In the genomic region with DNA sequence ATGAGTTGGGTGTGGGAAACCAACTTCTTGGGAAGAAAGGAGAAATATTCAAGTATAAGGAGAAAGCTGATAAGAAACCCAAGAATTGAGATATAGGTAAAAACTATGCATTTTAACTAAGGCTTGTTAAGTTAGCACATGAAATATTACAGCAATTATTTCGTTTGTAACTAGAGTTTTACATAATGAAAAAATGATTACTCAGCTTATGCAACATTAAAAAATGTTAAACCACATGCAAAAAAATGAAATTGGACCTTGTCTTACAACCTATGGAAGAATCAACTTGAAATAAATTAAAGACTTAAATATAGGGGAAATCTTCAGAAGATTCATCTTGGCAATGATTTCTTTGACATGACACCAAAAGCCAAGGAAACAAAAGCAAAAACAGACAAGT, we compare ENCODE assay signal across 34 cellular contexts.
"Had no signal": no experiment of that assay in that cellular context is flagged by ENCODE, and none has a peak within 500 bp of the region (broad histone marks: within the 10 kb centered on the region; RNA-seq: fewer than 3 reads in every experiment).

No MANE protein-coding gene starts in this region.

- H3K27me3 ChIP-seq: MG63 had no signal

- H3K36me3 ChIP-seq: MG63 had no signal

- H3K9me3 ChIP-seq: MG63 had no signal

- H3K4me3 ChIP-seq: MG63 had no signal

- DNase-seq: Kasumi-1, MG63, MM.1S, MV-4-11, NCI-H1048, NCI-H1092, NCI-H1092 treated with DMSO at 0.1 percent for 48 hours, NCI-H1105, NCI-H1105 treated with DMSO at 0.1 percent for 48 hours, NCI-H1417, NCI-H1417 treated with DMSO at 0.1 percent for 48 hours, NCI-H1436, NCI-H1436 treated with DMSO at 0.1 percent for 48 hours, NCI-H146, NCI-H1694, NCI-H1694 treated with DMSO at 0.1 percent for 48 hours, NCI-H187, NCI-H187 treated with DMSO at 0.1 percent for 48 hours, NCI-H1930, NCI-H2029, NCI-H2029 treated with DMSO at 0.1 percent for 48 hours, NCI-H2081, NCI-H2081 treated with DMSO at 0.1 percent for 48 hours, NCI-H2107, NCI-H2171, NCI-H2171 treated with DMSO at 0.1 percent for 48 hours, NCI-H2227 treated with DMSO at 0.1 percent for 48 hours, NCI-H226, NCI-H345, NCI-H446, NCI-H446 treated with DMSO at 0.1 percent for 48 hours, NCI-H510A, NCI-H510A treated with DMSO at 0.1 percent for 48 hours, NCI-H524 treated with DMSO at 0.1 percent for 48 hours had no signal
